ENCODE assay signal across 30 cellular contexts in the genomic region with DNA sequence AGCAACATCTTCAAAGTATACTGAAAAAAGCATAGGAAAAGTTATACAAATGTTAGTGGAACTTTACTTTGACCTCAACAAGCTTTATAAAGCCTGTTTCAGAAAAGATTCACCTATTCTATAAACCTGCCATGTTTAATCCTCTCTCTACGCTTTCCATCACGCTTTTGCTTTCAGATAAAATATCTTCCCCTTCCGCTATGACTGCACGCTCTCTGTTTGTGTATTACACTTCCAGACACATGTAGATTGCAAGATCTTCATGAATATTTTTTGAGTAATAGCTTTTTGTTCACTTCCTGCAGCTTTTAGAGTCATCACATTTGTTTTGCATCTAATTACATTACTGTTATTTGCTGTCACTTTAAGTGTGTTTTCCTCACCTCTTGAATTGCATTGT.
"Had no signal": no experiment of that assay in that cellular context is flagged by ENCODE, and none has a peak within 500 bp of the region (broad histone marks: within the 10 kb centered on the region; RNA-seq: fewer than 3 reads in every experiment).

No MANE protein-coding gene starts in this region.

- H3K36me3 Mint-ChIP-seq: naive thymus-derived CD4-positive, alpha-beta T cell; neural progenitor cell had no signal

- H3K9me3 Mint-ChIP-seq: nephron; neural progenitor cell; stimulated activated naive CD8-positive, alpha-beta T cell treated with anti-CD3 and anti-CD28 coated beads, Interleukin-15, amount 100 ng/mL, for 72 hours had no signal

- ATAC-seq: foreskin keratinocyte; gastroesophageal sphincter; heart left ventricle; left lobe of liver; naive thymus-derived CD4-positive, alpha-beta T cell; sciatic nerve; stimulated activated naive CD8-positive, alpha-beta T cell treated with anti-CD3 and anti-CD28 coated beads, Interleukin-15, amount 100 ng/mL, for 72 hours; upper lobe of right lung had no signal

- DNase-seq: dermis blood vessel endothelial cell; effector memory CD4-positive, alpha-beta T cell; foreskin keratinocyte; heart left ventricle; kidney; mesenchymal stem cell; midbrain; naive thymus-derived CD4-positive, alpha-beta T cell; stimulated activated CD4-positive, alpha-beta T cell treated with anti-CD3 and anti-CD28 coated beads, Interleukin-12 subunit alpha, Interleukin-12 subunit beta, amount 100 ng/mL, for 4 hours; stimulated activated CD4-positive, alpha-beta T cell treated with anti-CD3 and anti-CD28 coated beads, Interleukin-1b, Interleukin-23, amount 100 ng/mL, for 48 hours; stimulated activated CD4-positive, alpha-beta T cell treated with anti-CD3 and anti-CD28 coated beads, Interleukin-4, amount 100 ng/mL, for 1 hour; stimulated activated CD8-positive, alpha-beta memory T cell treated with anti-CD3 and anti-CD28 coated beads, Interleukin-4, amount 100 ng/mL, for 48 hours; stimulated activated naive CD4-positive, alpha-beta T cell; stimulated activated naive CD8-positive, alpha-beta T cell treated with anti-CD3 and anti-CD28 coated beads, Interleukin-15, amount 100 ng/mL, for 72 hours; transverse colon; upper lobe of right lung; uterus had no signal

- H3K4me3 ChIP-seq: esophagus muscularis mucosa, gastroesophageal sphincter, heart left ventricle, hepatocyte, lung, neural progenitor cell, prostate gland, right atrium auricular region, smooth muscle cell, suprapubic skin, transverse colon, upper lobe of right lung, uterus had no signal

- H3K27me3 Mint-ChIP-seq: naive thymus-derived CD4-positive, alpha-beta T cell; stimulated activated naive CD8-positive, alpha-beta T cell treated with anti-CD3 and anti-CD28 coated beads, Interleukin-15, amount 100 ng/mL, for 72 hours had no signal

- H3K4me1 Mint-ChIP-seq: naive thymus-derived CD4-positive, alpha-beta T cell; nephron; neural progenitor cell; stimulated activated naive CD8-positive, alpha-beta T cell treated with anti-CD3 and anti-CD28 coated beads, Interleukin-15, amount 100 ng/mL, for 72 hours had no signal

- H3K27ac Mint-ChIP-seq: naive thymus-derived CD4-positive, alpha-beta T cell; nephron; neural progenitor cell; stimulated activated naive CD8-positive, alpha-beta T cell treated with anti-CD3 and anti-CD28 coated beads, Interleukin-15, amount 100 ng/mL, for 72 hours had no signal

- H3K9me3 ChIP-seq: esophagus muscularis mucosa, gastroesophageal sphincter, heart left ventricle, prostate gland, right atrium auricular region, suprapubic skin, transverse colon, upper lobe of right lung, uterus had no signal

- H3K4me3 Mint-ChIP-seq: naive thymus-derived CD4-positive, alpha-beta T cell; nephron; neural progenitor cell; stimulated activated naive CD8-positive, alpha-beta T cell treated with anti-CD3 and anti-CD28 coated beads, Interleukin-15, amount 100 ng/mL, for 72 hours had no signal

- H3K36me3 ChIP-seq: esophagus muscularis mucosa, gastroesophageal sphincter, heart left ventricle, neural progenitor cell, prostate gland, right atrium auricular region, suprapubic skin, transverse colon, upper lobe of right lung, uterus had no signal

- H3K9ac ChIP-seq: neural progenitor cell, parathyroid adenoma had no signal

- H3K27ac ChIP-seq: esophagus muscularis mucosa, foreskin keratinocyte, gastroesophageal sphincter, heart left ventricle, hepatocyte, neural progenitor cell, parathyroid adenoma, prostate gland, right atrium auricular region, suprapubic skin, transverse colon, upper lobe of right lung, uterus had no signal
